ENCODE assay signal across 19 cellular contexts in the genomic region with DNA sequence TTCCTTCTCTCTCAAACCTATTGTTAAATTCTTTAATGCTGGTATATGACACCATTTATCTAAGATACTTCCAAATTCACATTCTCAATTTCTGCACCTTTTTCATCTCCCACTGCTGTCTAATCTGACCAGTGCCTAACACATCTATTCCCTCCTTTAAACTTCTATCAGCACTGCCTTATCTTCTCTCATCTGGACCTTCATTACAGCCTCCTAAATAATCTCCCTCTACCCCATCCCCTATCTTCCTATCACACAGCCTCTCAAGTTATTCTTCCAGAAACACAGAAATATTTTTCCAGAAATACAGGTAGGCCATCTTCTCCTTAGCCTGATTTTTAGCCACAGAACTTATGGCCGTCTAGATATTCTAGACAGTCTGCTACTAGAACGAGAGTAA.
"Had no signal": no experiment of that assay in that cellular context is flagged by ENCODE, and none has a peak within 500 bp of the region (broad histone marks: within the 10 kb centered on the region; RNA-seq: fewer than 3 reads in every experiment).

No MANE protein-coding gene starts in this region.

- H3K4me3 ChIP-seq: breast epithelium, right atrium auricular region, transverse colon had no signal

- H3K27me3 ChIP-seq: breast epithelium, right atrium auricular region, transverse colon had no signal

- H3K9me3 ChIP-seq: breast epithelium, right atrium auricular region, transverse colon had no signal

- H3K36me3 ChIP-seq: right atrium auricular region, transverse colon had no signal

- H3K9me3 Mint-ChIP-seq: activated CD4-positive, alpha-beta memory T cell treated with anti-CD3 and anti-CD28 coated beads for 36 hours; activated naive CD4-positive, alpha-beta T cell treated with anti-CD3 and anti-CD28 coated beads, Interleukin-2, amount 10 ng/mL, durations not matched to agents 7 days and 5 days; activated T-cell treated with anti-CD3 and anti-CD28 coated beads, Interleukin-2, amount 50 U/mL, for 24 hours; naive thymus-derived CD8-positive, alpha-beta T cell; T-cell; T-helper 2 cell treated with Interferon-gamma antibody and Interleukin-4, amounts not matched to agents 5 μg/mL and 100 μg/mL, for 36 hours had no signal

- H3K27me3 Mint-ChIP-seq: activated CD4-positive, alpha-beta memory T cell treated with anti-CD3 and anti-CD28 coated beads for 36 hours; activated naive CD4-positive, alpha-beta T cell treated with anti-CD3 and anti-CD28 coated beads, Interleukin-2, amount 10 ng/mL, durations not matched to agents 7 days and 5 days; activated T-cell treated with anti-CD3 and anti-CD28 coated beads, Interleukin-2, amount 50 U/mL, for 24 hours; naive thymus-derived CD8-positive, alpha-beta T cell; T-cell had no signal

- ATAC-seq: left colon; naive thymus-derived CD8-positive, alpha-beta T cell; T-cell had no signal

- H3K27ac ChIP-seq: breast epithelium, right atrium auricular region, transverse colon had no signal

- H3K27ac Mint-ChIP-seq: activated CD4-positive, alpha-beta memory T cell treated with anti-CD3 and anti-CD28 coated beads for 36 hours; activated naive CD4-positive, alpha-beta T cell treated with anti-CD3 and anti-CD28 coated beads, Interleukin-2, amount 10 ng/mL, durations not matched to agents 7 days and 5 days; activated T-cell treated with anti-CD3 and anti-CD28 coated beads, Interleukin-2, amount 50 U/mL, for 24 hours; T-cell; T-helper 2 cell treated with Interferon-gamma antibody and Interleukin-4, amounts not matched to agents 5 μg/mL and 100 μg/mL, for 36 hours had no signal

- H3K4me3 Mint-ChIP-seq: activated CD4-positive, alpha-beta memory T cell treated with anti-CD3 and anti-CD28 coated beads for 36 hours; activated naive CD4-positive, alpha-beta T cell treated with anti-CD3 and anti-CD28 coated beads, Interleukin-2, amount 10 ng/mL, durations not matched to agents 7 days and 5 days; activated T-cell treated with anti-CD3 and anti-CD28 coated beads, Interleukin-2, amount 50 U/mL, for 24 hours; T-cell; T-helper 2 cell treated with Interferon-gamma antibody and Interleukin-4, amounts not matched to agents 5 μg/mL and 100 μg/mL, for 36 hours had no signal

- DNase-seq: activated CD4-positive, alpha-beta memory T cell treated with anti-CD3 and anti-CD28 coated beads for 36 hours; activated CD4-positive, alpha-beta T cell treated with anti-CD3 and anti-CD28 coated beads for 48 hours; activated CD8-positive, alpha-beta memory T cell treated with anti-CD3 and anti-CD28 coated beads, Interleukin-2, amount 50 U/mL, for 48 hours; activated gamma-delta T cell; activated naive CD4-positive, alpha-beta T cell treated with anti-CD3 and anti-CD28 coated beads, Interleukin-2, amount 10 ng/mL, durations not matched to agents 7 days and 5 days; activated T-cell treated with anti-CD3 and anti-CD28 coated beads, Interleukin-2, amount 50 U/mL, for 24 hours; central memory CD4-positive, alpha-beta T cell; head of caudate nucleus; hippocampal formation; kidney; left colon; midbrain; naive thymus-derived CD8-positive, alpha-beta T cell; stimulated activated naive CD4-positive, alpha-beta T cell treated with Interleukin-2 at 50 U/mL for 16 hours; T-cell; transverse colon had no signal
